10 cellular contexts compared by ENCODE assay signal in genomic region chr2:45675130-45675812, GRCh38. TPM values are rescaled to one million over a fixed set of nuclear protein-coding genes. Genes with fewer than 3 reads are reported as not detected.
DNase-seq lines count a peak whose midpoint lies in the region; ATAC-seq and TF ChIP-seq lines count a peak whose summit lies in the region.
"Had no signal": no experiment of that assay in that cellular context is flagged by ENCODE, and none has a peak within 500 bp of the region (broad histone marks: within the 10 kb centered on the region; RNA-seq: fewer than 3 reads in every experiment).

No MANE protein-coding gene starts in this region.

- peak overlapping the region; percentile 16 for H3K18ac ChIP-seq in trophoblast cell (ENCODE audit: low read length)

- H2BK5ac ChIP-seq in trophoblast cell (ENCODE audit: low read depth, low read length, poor library complexity) = peak overlapping the region; percentile 7

- H3K27ac ChIP-seq in PC-3 (ENCODE audit: low read length) (peak overlapping the region; percentile 88), trophoblast cell (ENCODE audit: low read depth, low read length) (peak overlapping the region; percentile 36)
- H3K27ac ChIP-seq: right lobe of liver had no signal

- peaks cover 3% of the 10 kb centered on the region for H3K4me1 Mint-ChIP-seq in activated T-cell treated with anti-CD3 and anti-CD28 coated beads, Interleukin-2, amount 50 U/mL, for 24 hours (ENCODE audit: low read depth)
- peaks cover 12% of the 10 kb centered on the region for H3K4me1 Mint-ChIP-seq in progenitor cell of endocrine pancreas (ENCODE audit: low read depth)

- H3K4me3 Mint-ChIP-seq in activated T-cell treated with anti-CD3 and anti-CD28 coated beads, Interleukin-2, amount 50 U/mL, for 24 hours = no peak overlapping the region
- H3K4me3 Mint-ChIP-seq in progenitor cell of endocrine pancreas (ENCODE audit: low read depth) = no peak overlapping the region

- DNase-seq in DMS53 treated with DMSO at 0.1 percent for 48 hours (lab: John Stamatoyannopoulos, UW; ENCODE audit: unreplicated experiment) (peak; percentile 84), PC-3 (peak; percentile 95), Right ventricle myocardium superior (peak; percentile 49), trophoblast cell (peak; percentile 73 to 98), progenitor cell of endocrine pancreas (ENCODE audit: low spot score, unreplicated experiment) (no peak), NK-92 (lab: John Stamatoyannopoulos, UW; ENCODE audit: unreplicated experiment) (no peak)
- DNase-seq in activated T-cell treated with anti-CD3 and anti-CD28 coated beads, Interleukin-2, amount 50 U/mL, for 24 hours = no peak
- DNase-seq: right lobe of liver; stimulated activated naive CD4-positive, alpha-beta T cell treated with Interleukin-2 at 50 U/mL for 16 hours had no signal

- no peak overlapping the region for H3K4ac ChIP-seq in trophoblast cell (ENCODE audit: low read depth, low read length)

- H4K12ac ChIP-seq in trophoblast cell (ENCODE audit: low read depth, low read length) = no peak overlapping the region

- WGBS in trophoblast cell (ENCODE audit: extremely low coverage, insufficient coverage, insufficient read length) = no CpG with 5 or more reads among the region's 8 CpGs

- H3K27ac Mint-ChIP-seq in activated T-cell treated with anti-CD3 and anti-CD28 coated beads, Interleukin-2, amount 50 U/mL, for 24 hours = no peak overlapping the region
- H3K27ac Mint-ChIP-seq in progenitor cell of endocrine pancreas = no peak overlapping the region

- H3K27me3 Mint-ChIP-seq in activated T-cell treated with anti-CD3 and anti-CD28 coated beads, Interleukin-2, amount 50 U/mL, for 24 hours = no peaks in the 10 kb centered on the region
- no peaks in the 10 kb centered on the region for H3K27me3 Mint-ChIP-seq in progenitor cell of endocrine pancreas

- H2AFZ ChIP-seq in PC-3 (ENCODE audit: low read length) (peak overlapping the region; percentile 23; the same call in 1 of the 2 replicates), trophoblast cell (ENCODE audit: insufficient read depth, low read length, poor library complexity) (no peak overlapping the region)

- H4K8ac ChIP-seq in trophoblast cell (ENCODE audit: low read depth, low read length) = no peak overlapping the region

- H3K9me3 Mint-ChIP-seq in activated T-cell treated with anti-CD3 and anti-CD28 coated beads, Interleukin-2, amount 50 U/mL, for 24 hours = no peaks in the 10 kb centered on the region
- H3K9me3 Mint-ChIP-seq in progenitor cell of endocrine pancreas (ENCODE audit: low read depth) = no peaks in the 10 kb centered on the region

- no peak overlapping the region for H2BK12ac ChIP-seq in trophoblast cell (ENCODE audit: low read length)

- H3K79me2 ChIP-seq in PC-3 (ENCODE audit: low read length) (peaks cover 32% of the 10 kb centered on the region), trophoblast cell (ENCODE audit: control insufficient read depth, insufficient read depth, low read length, poor library complexity) (no peaks in the 10 kb centered on the region)

- H3K9ac ChIP-seq in PC-3 (ENCODE audit: low read length) (peak overlapping the region; percentile 44), trophoblast cell (ENCODE audit: low read length) (no peak overlapping the region)

- H3K4me2 ChIP-seq in PC-3 (ENCODE audit: low read length) (peak overlapping the region; percentile 69), trophoblast cell (ENCODE audit: low read length) (no peak overlapping the region)

- no peaks in the 10 kb centered on the region for H4K20me1 ChIP-seq in PC-3 (ENCODE audit: low read length)

- H3K36me3 ChIP-seq in PC-3 (ENCODE audit: low read depth, low read length) (no peaks in the 10 kb centered on the region), trophoblast cell (ENCODE audit: control insufficient read depth in 1 of 2, insufficient read depth in 2 of 2, low read length in 2 of 2) (no peaks in the 10 kb centered on the region)
- H3K36me3 ChIP-seq: right lobe of liver had no signal

- TF ChIP-seq CTCF in PC-3 (conservative IDR thresholded peaks at IDR 0.05; ENCODE audit: low read depth, low read length) (no peak), progenitor cell of endocrine pancreas (IDR thresholded peaks at IDR 0.05; ENCODE audit: unreplicated experiment) (no peak)

- ATAC-seq in PC-3 (peak; percentile 76), Right ventricle myocardium superior (ENCODE audit: poor library complexity) (peak; percentile 89), HG03139 (IDR thresholded peaks at IDR 0.05; ENCODE audit: unreplicated experiment) (no peak)

- CTCF ChIA-PET in PC-3 (lab: Charles Lee) = no interaction called here

- H3K4me3 ChIP-seq in PC-3 (ENCODE audit: low read length) (peak overlapping the region; percentile 27; the same call in 1 of the 2 replicates), trophoblast cell (ENCODE audit: low read depth, low read length) (no peak overlapping the region)
- H3K4me3 ChIP-seq: right lobe of liver had no signal

- peaks cover 3% of the 10 kb centered on the region for H3K79me1 ChIP-seq in trophoblast cell (ENCODE audit: low read length)

- H3K36me3 Mint-ChIP-seq in activated T-cell treated with anti-CD3 and anti-CD28 coated beads, Interleukin-2, amount 50 U/mL, for 24 hours (ENCODE audit: low read depth) = no peaks in the 10 kb centered on the region
- no peaks in the 10 kb centered on the region for H3K36me3 Mint-ChIP-seq in progenitor cell of endocrine pancreas (ENCODE audit: insufficient read depth)

- H3K27me3 ChIP-seq in PC-3 (ENCODE audit: low read length) (no peaks in the 10 kb centered on the region), trophoblast cell (ENCODE audit: insufficient read depth, low read length) (no peaks in the 10 kb centered on the region)
- H3K27me3 ChIP-seq: right lobe of liver had no signal

- H3K9me2 ChIP-seq in PC-3 (replicated peaks; ENCODE audit: low read length) = no peaks in the 10 kb centered on the region

- no peak overlapping the region for H3K23ac ChIP-seq in trophoblast cell (ENCODE audit: low read length)

- no peaks in the 10 kb centered on the region for H3F3A ChIP-seq in PC-3 (ENCODE audit: low read length, unreplicated experiment)

- no peak overlapping the region for H3K14ac ChIP-seq in trophoblast cell (ENCODE audit: low read length)

- BruUV-seq in PC-3 (replicated peaks; lab: Mats Ljungman, UMichigan) = no TSS peak

- H3K9me3 ChIP-seq in PC-3 (ENCODE audit: low read length) (no peaks in the 10 kb centered on the region), trophoblast cell (ENCODE audit: insufficient read depth, low read depth, low read length) (no peaks in the 10 kb centered on the region)
- H3K9me3 ChIP-seq: right lobe of liver had no signal

- H3K4me1 ChIP-seq in PC-3 (ENCODE audit: insufficient read depth, low read length) (peaks cover 37% of the 10 kb centered on the region), trophoblast cell (ENCODE audit: control insufficient read depth in 1 of 2, insufficient read depth in 2 of 2, low read length in 2 of 2) (peaks cover 9 to 10% of the 10 kb centered on the region in 2 experiments)

- intact Hi-C loops in PC-3 (cut with micrococcal nuclease) (no loop called here), Right ventricle myocardium superior (cut with DNase I) (no loop called here)

- H2BK120ac ChIP-seq in trophoblast cell (ENCODE audit: insufficient read depth, low read length, poor library complexity) = peak overlapping the region; percentile 53

- H4K91ac ChIP-seq in trophoblast cell (ENCODE audit: low read depth, low read length) = peak overlapping the region; percentile 43

- H2AK5ac ChIP-seq in trophoblast cell (ENCODE audit: low read length) = no peak overlapping the region

- POLR2A ChIA-PET in PC-3 (lab: Charles Lee; ENCODE audit: unreplicated experiment) = no interaction called here

RNA-seq across cellular contexts. Expression of gene PRKCE, which starts 23.8 kb away (rescaled TPM):
- total RNA-seq in PC-3 (2014; rRNA removed) = 4.4 and 7.0 TPM in 2 replicates
- total RNA-seq in Right ventricle myocardium superior = 12.5 TPM
- polyA plus RNA-seq in trophoblast cell (2013) = 5.3 and 6.0 TPM in 2 replicates
- total RNA-seq in progenitor cell of endocrine pancreas = 3.9 and 4.2 TPM in 2 replicates

Comparison
In these comparisons a context has a peak if more than half of its experiments do, and no peak if none do; other contexts are left out.
1. DNase-seq: peak in DMS53 treated with DMSO at 0.1 percent for 48 hours (single experiment), PC-3 (single experiment), Right ventricle myocardium superior (single experiment) and trophoblast cell (2 of 2); none in activated T-cell treated with anti-CD3 and anti-CD28 coated beads, Interleukin-2, amount 50 U/mL, for 24 hours (single experiment), progenitor cell of endocrine pancreas (single experiment) and NK-92 (single experiment).